Comparison of ENCODE assay signal across 1 cellular context in genomic region chr7:25694690-25695089, GRCh38.
TF ChIP-seq lines count a peak whose summit lies in the region.

No MANE protein-coding gene starts in this region.

TF ChIP-seq in HepG2, 621 proteins besides CTCF, POLR2A, EP300 and RAD21 (continued from another document):
- no peak for TF ChIP-seq RNF219 (CRISPR knock-in tag; IDR thresholded peaks at IDR 0.05)
- no peak for TF ChIP-seq ARNT (IDR thresholded peaks at IDR 0.05)
- TF ChIP-seq, protein P1, sequence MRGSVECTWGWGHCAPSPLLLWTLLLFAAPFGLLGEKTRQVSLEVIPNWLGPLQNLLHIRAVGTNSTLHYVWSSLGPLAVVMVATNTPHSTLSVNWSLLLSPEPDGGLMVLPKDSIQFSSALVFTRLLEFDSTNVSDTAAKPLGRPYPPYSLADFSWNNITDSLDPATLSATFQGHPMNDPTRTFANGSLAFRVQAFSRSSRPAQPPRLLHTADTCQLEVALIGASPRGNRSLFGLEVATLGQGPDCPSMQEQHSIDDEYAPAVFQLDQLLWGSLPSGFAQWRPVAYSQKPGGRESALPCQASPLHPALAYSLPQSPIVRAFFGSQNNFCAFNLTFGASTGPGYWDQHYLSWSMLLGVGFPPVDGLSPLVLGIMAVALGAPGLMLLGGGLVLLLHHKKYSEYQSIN (CRISPR knock-in tag; IDR thresholded peaks at IDR 0.05; ENCODE audit: borderline replicate concordance) = no peak
- TF ChIP-seq TCF7 (IDR thresholded peaks at IDR 0.05; ENCODE audit: low read depth) = no peak
- no peak for TF ChIP-seq MIXL1 (CRISPR knock-in tag; IDR thresholded peaks at IDR 0.05)
- TF ChIP-seq ZNF557 (CRISPR knock-in tag; IDR thresholded peaks at IDR 0.05) = no peak
- TF ChIP-seq NFYB (CRISPR knock-in tag; IDR thresholded peaks at IDR 0.05) = no peak
- TF ChIP-seq ZBTB42 (CRISPR knock-in tag; IDR thresholded peaks at IDR 0.05) = no peak
- TF ChIP-seq CBFB (CRISPR knock-in tag; IDR thresholded peaks at IDR 0.05) = no peak
- no peak for TF ChIP-seq ZSCAN20 (CRISPR knock-in tag; IDR thresholded peaks at IDR 0.05; ENCODE audit: borderline replicate concordance)
- no peak for TF ChIP-seq PHF21A (CRISPR knock-in tag; IDR thresholded peaks at IDR 0.05)
- TF ChIP-seq ELK4 (CRISPR knock-in tag; IDR thresholded peaks at IDR 0.05; ENCODE audit: borderline replicate concordance) = no peak
